Comparison of ENCODE assay signal across 17 cellular contexts in the genomic region with DNA sequence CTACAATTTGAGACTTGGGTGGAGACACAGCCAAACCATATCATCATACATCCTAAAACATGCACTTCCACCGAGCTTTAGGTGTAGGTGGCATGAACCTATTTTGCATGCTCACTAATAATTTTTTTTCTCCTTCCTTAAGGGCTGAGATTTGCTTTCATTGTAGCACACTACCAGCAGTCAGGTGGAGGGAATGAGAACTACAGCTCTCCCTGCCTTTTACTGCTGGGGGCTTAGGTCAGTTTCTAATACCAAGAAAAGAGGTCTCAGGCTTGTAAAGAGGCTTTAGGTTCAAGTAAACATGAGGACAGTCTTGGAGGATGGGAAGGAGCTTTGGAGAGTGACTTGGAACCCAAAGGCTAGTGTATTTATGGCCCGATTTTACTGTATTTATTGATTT.
"Had no signal": no experiment of that assay in that cellular context is flagged by ENCODE, and none has a peak within 500 bp of the region (broad histone marks: within the 10 kb centered on the region; RNA-seq: fewer than 3 reads in every experiment).

No MANE protein-coding gene starts in this region.

- H3K9me3 Mint-ChIP-seq: activated CD4-positive, alpha-beta memory T cell treated with anti-CD3 and anti-CD28 coated beads for 36 hours; activated naive CD8-positive, alpha-beta T cell treated with anti-CD3 and anti-CD28 coated beads, Interleukin-2, amount 10 ng/mL, durations not matched to agents 7 days and 5 days; activated T-cell treated with anti-CD3 and anti-CD28 coated beads, Interleukin-2, amount 50 U/mL, for 72 hours; immature natural killer cell; stimulated activated naive B cell treated with anti-CD40 and anti-IgM and Interleukin-4, amounts not matched to agents 10 μg/mL and 1 μg/mL and 100 μg/mL, for 72 hours had no signal

- H3K4me2 ChIP-seq: smooth muscle cell had no signal

- H3K4me1 ChIP-seq: colonic mucosa, lower lobe of right lung had no signal

- DNase-seq: activated CD4-positive, alpha-beta memory T cell treated with anti-CD3 and anti-CD28 coated beads for 36 hours; activated CD4-positive, alpha-beta T cell treated with anti-CD3 and anti-CD28 coated beads for 1 hour; activated naive CD8-positive, alpha-beta T cell treated with anti-CD3 and anti-CD28 coated beads, Interleukin-2, amount 10 ng/mL, durations not matched to agents 7 days and 5 days; activated T-cell treated with anti-CD3 and anti-CD28 coated beads, Interleukin-2, amount 50 U/mL, for 72 hours; anterior cingulate cortex; colonic mucosa; foreskin fibroblast; glutamatergic neuron; immature natural killer cell; lower lobe of right lung; midbrain; right cardiac atrium; stimulated activated naive B cell treated with anti-CD40 and anti-IgM and Interleukin-4, amounts not matched to agents 10 μg/mL and 1 μg/mL and 100 μg/mL, for 72 hours had no signal

- H3K27me3 Mint-ChIP-seq: activated CD4-positive, alpha-beta memory T cell treated with anti-CD3 and anti-CD28 coated beads for 36 hours; activated naive CD8-positive, alpha-beta T cell treated with anti-CD3 and anti-CD28 coated beads, Interleukin-2, amount 10 ng/mL, durations not matched to agents 7 days and 5 days; stimulated activated naive B cell treated with anti-CD40 and anti-IgM and Interleukin-4, amounts not matched to agents 10 μg/mL and 1 μg/mL and 100 μg/mL, for 72 hours had no signal

- H3K4me1 Mint-ChIP-seq: immature natural killer cell had no signal

- H3K27ac Mint-ChIP-seq: activated CD4-positive, alpha-beta memory T cell treated with anti-CD3 and anti-CD28 coated beads for 36 hours; activated naive CD8-positive, alpha-beta T cell treated with anti-CD3 and anti-CD28 coated beads, Interleukin-2, amount 10 ng/mL, durations not matched to agents 7 days and 5 days; activated T-cell treated with anti-CD3 and anti-CD28 coated beads, Interleukin-2, amount 50 U/mL, for 72 hours; immature natural killer cell; stimulated activated naive B cell treated with anti-CD40 and anti-IgM and Interleukin-4, amounts not matched to agents 10 μg/mL and 1 μg/mL and 100 μg/mL, for 72 hours had no signal

- H3K9me3 ChIP-seq: colonic mucosa, lower lobe of right lung, neutrophil, tibial nerve had no signal

- H3K27me3 ChIP-seq: cardiac muscle cell, colonic mucosa, neutrophil, tibial nerve had no signal

- H3K4me3 ChIP-seq: cardiac muscle cell, colonic mucosa, lower lobe of right lung, smooth muscle cell, tibial nerve had no signal

- H3K27ac ChIP-seq: cardiac muscle cell, colonic mucosa, lower lobe of right lung, neutrophil, tibial nerve had no signal

- H3K36me3 ChIP-seq: cardiac muscle cell, colonic mucosa, neutrophil had no signal

- ATAC-seq: activated T-cell treated with anti-CD3 and anti-CD28 coated beads, Interleukin-2, amount 50 U/mL, for 72 hours; lower lobe of right lung; right cardiac atrium; stimulated activated naive B cell treated with anti-CD40 and anti-IgM and Interleukin-4, amounts not matched to agents 10 μg/mL and 1 μg/mL and 100 μg/mL, for 72 hours had no signal

- H3K36me3 Mint-ChIP-seq: activated CD4-positive, alpha-beta memory T cell treated with anti-CD3 and anti-CD28 coated beads for 36 hours had no signal

- H3K4me3 Mint-ChIP-seq: activated CD4-positive, alpha-beta memory T cell treated with anti-CD3 and anti-CD28 coated beads for 36 hours; activated naive CD8-positive, alpha-beta T cell treated with anti-CD3 and anti-CD28 coated beads, Interleukin-2, amount 10 ng/mL, durations not matched to agents 7 days and 5 days; activated T-cell treated with anti-CD3 and anti-CD28 coated beads, Interleukin-2, amount 50 U/mL, for 72 hours; immature natural killer cell; stimulated activated naive B cell treated with anti-CD40 and anti-IgM and Interleukin-4, amounts not matched to agents 10 μg/mL and 1 μg/mL and 100 μg/mL, for 72 hours had no signal
